Comparison of ENCODE assay signal across 8 cellular contexts in the genomic region with DNA sequence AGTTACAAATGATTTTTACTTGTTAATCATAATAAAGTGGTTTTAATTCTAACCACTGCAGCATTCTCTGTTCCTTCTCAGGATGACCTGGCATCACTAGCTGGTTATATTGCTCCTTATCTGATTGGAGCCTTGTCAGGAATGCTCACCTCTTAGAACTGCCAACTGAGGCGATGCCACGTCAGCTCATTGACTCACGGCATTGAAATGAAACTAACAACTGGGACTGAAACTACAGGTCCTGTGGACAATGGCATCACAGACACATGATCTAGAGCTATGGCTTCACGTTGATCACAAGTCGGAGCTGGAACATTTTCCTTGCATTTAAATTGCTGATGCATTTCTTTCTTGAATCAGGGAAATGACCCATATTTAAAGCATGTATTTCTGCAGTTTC. TPM values are rescaled to one million over a fixed set of nuclear protein-coding genes. Genes with fewer than 3 reads are reported as not detected.
DNase-seq lines count a peak whose midpoint lies in the region; ATAC-seq and TF ChIP-seq lines count a peak whose summit lies in the region.

No MANE protein-coding gene starts in this region.

- TF ChIP-seq CTCF in gastrocnemius medialis (IDR thresholded peaks at IDR 0.05 in 4 of 5, conservative IDR thresholded peaks at IDR 0.05 in 1 of 5): no peak

- no peaks in the 10 kb centered on the region for H3K36me3 Mint-ChIP-seq in activated T-helper 17 cell treated with anti-CD3 and anti-CD28 coated beads, Interleukin-2, amount 50 U/mL, for 72 hours (ENCODE audit: low read depth)

- no peaks in the 10 kb centered on the region for H3K27me3 ChIP-seq in gastrocnemius medialis

- peak; percentile 88 for ATAC-seq in GM18861 (IDR thresholded peaks at IDR 0.05; ENCODE audit: unreplicated experiment)
- peak; percentile 86 for ATAC-seq in HG03139 (IDR thresholded peaks at IDR 0.05; ENCODE audit: unreplicated experiment)
- peak; percentile 61 for ATAC-seq in activated T-helper 17 cell treated with anti-CD3 and anti-CD28 coated beads, Interleukin-2, amount 50 U/mL, for 72 hours (replicated peaks)
- ATAC-seq in gastrocnemius medialis: no peak

- peaks cover 6% of the 10 kb centered on the region for H3K9me3 Mint-ChIP-seq in activated T-helper 17 cell treated with anti-CD3 and anti-CD28 coated beads, Interleukin-2, amount 50 U/mL, for 72 hours

- H3K36me3 ChIP-seq in gastrocnemius medialis: no peaks in the 10 kb centered on the region

- H3K4me3 Mint-ChIP-seq in activated T-helper 17 cell treated with anti-CD3 and anti-CD28 coated beads, Interleukin-2, amount 50 U/mL, for 72 hours: no peak overlapping the region

- TF ChIP-seq POLR2A in gastrocnemius medialis (IDR thresholded peaks at IDR 0.05): no peak

- no peaks in the 10 kb centered on the region for H3K9me3 ChIP-seq in gastrocnemius medialis

- no peak overlapping the region for H3K27ac Mint-ChIP-seq in activated T-helper 17 cell treated with anti-CD3 and anti-CD28 coated beads, Interleukin-2, amount 50 U/mL, for 72 hours

- in situ Hi-C loops in gastrocnemius medialis (cut with MboI; ENCODE audit: low sequenced_read_pairs in 4 of 4): no loop called here

- no peaks in the 10 kb centered on the region for H3K4me1 ChIP-seq in gastrocnemius medialis

- DNase-seq in left kidney (ENCODE audit: low read depth, low spot score) (peak; percentile 10), Ammon's horn (ENCODE audit: low spot score) (no peak), C1 segment of cervical spinal cord (lab: John Stamatoyannopoulos, UW) (no peak), gastrocnemius medialis (no peak)
- no peak for DNase-seq in stimulated activated naive CD4-positive, alpha-beta T cell (lab: John Stamatoyannopoulos, UW)

- no peak overlapping the region for H3K4me3 ChIP-seq in gastrocnemius medialis

- H3K27ac ChIP-seq in gastrocnemius medialis: no peak overlapping the region

- no peaks in the 10 kb centered on the region for H3K4me1 Mint-ChIP-seq in activated T-helper 17 cell treated with anti-CD3 and anti-CD28 coated beads, Interleukin-2, amount 50 U/mL, for 72 hours

- intact Hi-C loops in gastrocnemius medialis (cut with DNase I; ENCODE audit: low total_unique reads): no loop called here

- peaks cover 5% of the 10 kb centered on the region for H3K27me3 Mint-ChIP-seq in activated T-helper 17 cell treated with anti-CD3 and anti-CD28 coated beads, Interleukin-2, amount 50 U/mL, for 72 hours

RNA-seq across cellular contexts. Expression of a gene that starts 54.9 kb away (rescaled TPM):
- under 1 TPM; 0.24 to 0.26 TPM for total RNA-seq in activated T-helper 17 cell treated with anti-CD3 and anti-CD28 coated beads, Interleukin-2, amount 50 U/mL, for 72 hours
- total RNA-seq in gastrocnemius medialis: 1 to 10 TPM; 1.8 to 2.7 (median 2.2) TPM

Comparison
In these comparisons a context has a peak if more than half of its experiments do, and no peak if none do; other contexts are left out.
1. ATAC-seq: peak in GM18861 (single experiment), HG03139 (single experiment) and activated T-helper 17 cell treated with anti-CD3 and anti-CD28 coated beads, Interleukin-2, amount 50 U/mL, for 72 hours (single experiment); none in gastrocnemius medialis (0 of 2).